1 cellular context compared by ENCODE assay signal in genomic region chr1:230868736-230869385, GRCh38.
TF ChIP-seq lines count a peak whose summit lies in the region.

No MANE protein-coding gene starts in this region.

TF ChIP-seq in SK-N-SH treated with all-trans-retinoic acid at 6 μM for 48 hours, 23 proteins besides CTCF, POLR2A, EP300 and RAD21 (continued from another document):
- TF ChIP-seq, protein P1, sequence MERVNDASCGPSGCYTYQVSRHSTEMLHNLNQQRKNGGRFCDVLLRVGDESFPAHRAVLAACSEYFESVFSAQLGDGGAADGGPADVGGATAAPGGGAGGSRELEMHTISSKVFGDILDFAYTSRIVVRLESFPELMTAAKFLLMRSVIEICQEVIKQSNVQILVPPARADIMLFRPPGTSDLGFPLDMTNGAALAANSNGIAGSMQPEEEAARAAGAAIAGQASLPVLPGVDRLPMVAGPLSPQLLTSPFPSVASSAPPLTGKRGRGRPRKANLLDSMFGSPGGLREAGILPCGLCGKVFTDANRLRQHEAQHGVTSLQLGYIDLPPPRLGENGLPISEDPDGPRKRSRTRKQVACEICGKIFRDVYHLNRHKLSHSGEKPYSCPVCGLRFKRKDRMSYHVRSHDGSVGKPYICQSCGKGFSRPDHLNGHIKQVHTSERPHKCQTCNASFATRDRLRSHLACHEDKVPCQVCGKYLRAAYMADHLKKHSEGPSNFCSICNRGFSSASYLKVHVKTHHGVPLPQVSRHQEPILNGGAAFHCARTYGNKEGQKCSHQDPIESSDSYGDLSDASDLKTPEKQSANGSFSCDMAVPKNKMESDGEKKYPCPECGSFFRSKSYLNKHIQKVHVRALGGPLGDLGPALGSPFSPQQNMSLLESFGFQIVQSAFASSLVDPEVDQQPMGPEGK (CRISPR knock-in tag; IDR thresholded peaks at IDR 0.05; ENCODE audit: borderline replicate concordance): no peak
